Comparison of ENCODE assay signal across 13 cellular contexts in genomic region chr14:93375673-93376156, GRCh38. TPM values are rescaled to one million over a fixed set of nuclear protein-coding genes. Genes with fewer than 3 reads are reported as not detected.
DNase-seq lines count a peak whose midpoint lies in the region; ATAC-seq and TF ChIP-seq lines count a peak whose summit lies in the region.
"Had no signal": no experiment of that assay in that cellular context is flagged by ENCODE, and none has a peak within 500 bp of the region (broad histone marks: within the 10 kb centered on the region; RNA-seq: fewer than 3 reads in every experiment).

No MANE protein-coding gene starts in this region.

- no peak overlapping the region for H3K4me3 Mint-ChIP-seq in stimulated activated memory B cell treated with anti-CD40 and anti-IgM and Interleukin-4, amounts not matched to agents 10 μg/mL and 1 μg/mL and 100 μg/mL, for 72 hours
- H3K4me3 Mint-ChIP-seq: T-helper 1 cell treated with Interleukin-12 subunit alpha and Interleukin-12 subunit beta and Interleukin-4 antibody, amounts not matched to agents 30 μg/mL and 1 μg/mL, for 36 hours had no signal

- peak; percentile 4 for DNase-seq in SKM-1 treated with dmso at 0.1 percent for 144 hours (lab: John Stamatoyannopoulos, UW; ENCODE audit: unreplicated experiment)
- no peak for DNase-seq in SKM-1 (lab: John Stamatoyannopoulos, UW; ENCODE audit: unreplicated experiment)
- no peak for DNase-seq in tibial nerve (ENCODE audit: low spot score in 2 of 2)
- DNase-seq in cerebellum (ENCODE audit: low spot score) = no peak
- no peak for DNase-seq in NCI-H446 treated with DMSO at 0.1 percent for 48 hours (lab: John Stamatoyannopoulos, UW)
- DNase-seq: 8988T, left ventricle myocardium superior, NCI-H146, upper lobe of left lung had no signal

- WGBS in tibial nerve, 2 donors = 81 to 86% methylated on average over 6 of the region's 6 CpGs

- peaks cover 17% of the 10 kb centered on the region for H3K36me3 Mint-ChIP-seq in stimulated activated memory B cell treated with anti-CD40 and anti-IgM and Interleukin-4, amounts not matched to agents 10 μg/mL and 1 μg/mL and 100 μg/mL, for 72 hours

- peak overlapping the region; percentile 92 for H3K27ac Mint-ChIP-seq in stimulated activated memory B cell treated with anti-CD40 and anti-IgM and Interleukin-4, amounts not matched to agents 10 μg/mL and 1 μg/mL and 100 μg/mL, for 72 hours
- H3K27ac Mint-ChIP-seq: T-helper 1 cell treated with Interleukin-12 subunit alpha and Interleukin-12 subunit beta and Interleukin-4 antibody, amounts not matched to agents 30 μg/mL and 1 μg/mL, for 36 hours had no signal

- no peaks in the 10 kb centered on the region for H3K27me3 ChIP-seq in tibial nerve
- H3K27me3 ChIP-seq: upper lobe of left lung had no signal

- no peak for TF ChIP-seq EP300 in tibial nerve (IDR thresholded peaks at IDR 0.05)

- no peak overlapping the region for H3K4me3 ChIP-seq in tibial nerve
- H3K4me3 ChIP-seq: upper lobe of left lung had no signal

- no peaks in the 10 kb centered on the region for H3K27me3 Mint-ChIP-seq in stimulated activated memory B cell treated with anti-CD40 and anti-IgM and Interleukin-4, amounts not matched to agents 10 μg/mL and 1 μg/mL and 100 μg/mL, for 72 hours

- TF ChIP-seq POLR2A in tibial nerve (IDR thresholded peaks at IDR 0.05) = no peak

- no peaks in the 10 kb centered on the region for H3K4me1 ChIP-seq in tibial nerve
- H3K4me1 ChIP-seq: upper lobe of left lung had no signal

- peaks cover 69% of the 10 kb centered on the region for H3K4me1 Mint-ChIP-seq in stimulated activated memory B cell treated with anti-CD40 and anti-IgM and Interleukin-4, amounts not matched to agents 10 μg/mL and 1 μg/mL and 100 μg/mL, for 72 hours

- H3K9me3 ChIP-seq in tibial nerve = peaks cover 0 to 3% (median 0%) of the 10 kb centered on the region in 4 donors
- H3K9me3 ChIP-seq: upper lobe of left lung had no signal

- peak; percentile 98 for ATAC-seq in HG02678 (IDR thresholded peaks at IDR 0.05; ENCODE audit: unreplicated experiment)
- ATAC-seq in HG03575 (IDR thresholded peaks at IDR 0.05; ENCODE audit: extremely low read depth, insufficient number of reproducible peaks, low FRiP score, unreplicated experiment) = peak; percentile 44
- ATAC-seq in stimulated activated memory B cell treated with anti-CD40 and anti-IgM and Interleukin-4, amounts not matched to agents 10 μg/mL and 1 μg/mL and 100 μg/mL, for 72 hours = peak; percentile 99
- ATAC-seq: left ventricle myocardium superior had no signal

- no peaks in the 10 kb centered on the region for H3K36me3 ChIP-seq in tibial nerve
- H3K36me3 ChIP-seq: upper lobe of left lung had no signal

- peaks cover 10% of the 10 kb centered on the region for H3K9me3 Mint-ChIP-seq in stimulated activated memory B cell treated with anti-CD40 and anti-IgM and Interleukin-4, amounts not matched to agents 10 μg/mL and 1 μg/mL and 100 μg/mL, for 72 hours
- H3K9me3 Mint-ChIP-seq: T-helper 1 cell treated with Interleukin-12 subunit alpha and Interleukin-12 subunit beta and Interleukin-4 antibody, amounts not matched to agents 30 μg/mL and 1 μg/mL, for 36 hours had no signal

- no peak for TF ChIP-seq CTCF in tibial nerve (IDR thresholded peaks at IDR 0.05)

- no peak overlapping the region for H3K27ac ChIP-seq in tibial nerve
- H3K27ac ChIP-seq: upper lobe of left lung had no signal

RNA-seq across cellular contexts. Expression of gene COX8C, which starts 28.7 kb away (rescaled TPM):
- not detected for total RNA-seq in tibial nerve
- total RNA-seq in cerebellum = not detected
- total RNA-seq: upper lobe of left lung had no signal

RNA-seq across cellular contexts. Expression of gene BTBD7, which starts 42.9 kb away (rescaled TPM):
- total RNA-seq in tibial nerve = 10 to 100 TPM; 20.1 to 27.8 (median 23.2) TPM
- total RNA-seq in cerebellum = 42.2 TPM

RNA-seq across cellular contexts. Expression of gene UNC79, which starts 55.0 kb away (rescaled TPM):
- total RNA-seq in tibial nerve (1 to 10 TPM in 1 of 4 donors, under 1 TPM in 2, not detected in 1; under 0.01 to 1.3 (median 0.21) TPM), cerebellum (50.0 TPM)

Comparison
In these comparisons a context has a peak if more than half of its experiments do, and no peak if none do; other contexts are left out.
1. ATAC-seq: peak in every context shown above with its lines; median percentile 99 in stimulated activated memory B cell treated with anti-CD40 and anti-IgM and Interleukin-4, amounts not matched to agents 10 μg/mL and 1 μg/mL and 100 μg/mL, for 72 hours; 98 in HG02678; 44 in HG03575.
2. RNA of gene UNC79, which starts 55.0 kb away (total RNA-seq): 50.0 TPM in cerebellum (single experiment); under 0.01 to 1.3 TPM in tibial nerve; every median in the first group is over 10 times any median in the second.